In the genomic region with DNA sequence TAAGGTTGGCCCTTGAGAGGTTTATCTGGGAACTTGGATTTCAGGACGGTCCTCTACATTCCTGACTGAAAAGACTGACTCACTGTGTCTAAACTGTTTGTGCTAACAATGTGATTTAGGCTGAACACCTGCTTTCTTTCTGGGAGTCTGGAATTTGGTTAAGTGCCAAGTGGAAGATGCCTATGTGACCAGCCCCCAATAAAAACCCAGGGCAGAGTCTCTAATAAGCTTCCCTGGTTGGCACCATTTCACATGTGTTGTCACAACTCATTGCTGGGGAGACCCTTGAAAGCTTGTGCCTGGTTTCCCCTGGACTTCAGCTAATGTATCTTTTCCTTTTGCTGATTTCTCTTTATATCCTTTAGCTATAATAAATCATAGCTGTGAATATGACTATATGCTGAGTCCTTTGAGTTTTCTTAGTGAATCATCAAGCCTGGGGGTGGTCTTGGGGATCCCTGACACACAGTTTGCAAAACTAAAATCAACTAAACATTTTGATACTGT, we compare ENCODE assay signal across 9 cellular contexts. TPM values are rescaled to one million over a fixed set of nuclear protein-coding genes. Genes with fewer than 3 reads are reported as not detected.
A peak's percentile ranks its signal among the peaks of the same experiment; 100 is the strongest.
DNase-seq lines count a peak whose midpoint lies in the region; ATAC-seq, FAIRE-seq and TF ChIP-seq lines count a peak whose summit lies in the region.
"Had no signal": no experiment of that assay in that cellular context is flagged by ENCODE, and none has a peak within 500 bp of the region (broad histone marks: within the 10 kb centered on the region; RNA-seq: fewer than 3 reads in every experiment).

No MANE protein-coding gene starts in this region.

- H2AFZ ChIP-seq in osteoblast (ENCODE audit: low read length) = no peak overlapping the region

- H3K36me3 ChIP-seq in bronchial epithelial cell (ENCODE audit: control insufficient read depth, insufficient read depth, low read length) = no peaks in the 10 kb centered on the region
- no peaks in the 10 kb centered on the region for H3K36me3 ChIP-seq in osteoblast (ENCODE audit: insufficient read depth, low read length)
- H3K36me3 ChIP-seq: spleen had no signal

- H3K4me1 ChIP-seq in osteoblast (ENCODE audit: insufficient read depth, low read length) = peaks cover 11% of the 10 kb centered on the region

- no peaks in the 10 kb centered on the region for H3K9me3 ChIP-seq in osteoblast (ENCODE audit: low read depth, low read length)

- no peaks in the 10 kb centered on the region for H3K27me3 ChIP-seq in bronchial epithelial cell (ENCODE audit: control insufficient read depth, insufficient read depth, low read length)
- H3K27me3 ChIP-seq in osteoblast (ENCODE audit: insufficient read depth, low read length) = no peaks in the 10 kb centered on the region
- H3K27me3 ChIP-seq: spleen had no signal

- DNase-seq in H4 (ENCODE audit: low spot score) (peak; percentile 52), NCI-H2171 (lab: John Stamatoyannopoulos, UW) (peak; percentile 26), bronchial epithelial cell (ENCODE audit: low read depth) (peak; percentile 88), osteoblast (ENCODE audit: insufficient read length, low spot score, missing footprints) (no peak), NCI-H526 (lab: John Stamatoyannopoulos, UW) (no peak)
- no peak for DNase-seq in stimulated activated CD4-positive, alpha-beta T cell treated with anti-CD3 and anti-CD28 coated beads, Interleukin-4, amount 100 ng/mL, for 1 hour
- DNase-seq: spleen had no signal

- no peak for FAIRE-seq in bronchial epithelial cell (lab: Jason Lieb, UNC)

- no peak for ATAC-seq in HG02884 (IDR thresholded peaks at IDR 0.05; ENCODE audit: unreplicated experiment)
- ATAC-seq: WTC11 had no signal

- peak overlapping the region; percentile 39 for H3K4me2 ChIP-seq in osteoblast (ENCODE audit: insufficient read depth, low read length)

- H3K4me3 ChIP-seq in bronchial epithelial cell (ENCODE audit: low read depth, low read length) = no peak overlapping the region
- no peak overlapping the region for H3K4me3 ChIP-seq in osteoblast (ENCODE audit: insufficient read depth, low read length)
- H3K4me3 ChIP-seq: spleen had no signal

- peak overlapping the region; percentile 17 for H3K27ac ChIP-seq in osteoblast (ENCODE audit: low read depth, low read length)
- H3K27ac ChIP-seq: spleen had no signal

- H4K20me1 ChIP-seq in osteoblast (ENCODE audit: insufficient read depth, low read length) = no peaks in the 10 kb centered on the region

- TF ChIP-seq CTCF in bronchial epithelial cell (IDR thresholded peaks at IDR 0.05; ENCODE audit: insufficient read depth, low read length, severe bottlenecking) (no peak), osteoblast (IDR thresholded peaks at IDR 0.05; ENCODE audit: extremely low read depth, low read depth, low read length) (no peak)

- no peaks in the 10 kb centered on the region for H3K79me2 ChIP-seq in osteoblast (ENCODE audit: insufficient read depth, low read length)

RNA-seq across cellular contexts. Expression of gene GPR82, which starts 55.1 kb away (rescaled TPM):
- not detected in 2 replicates for total RNA-seq in H4 (2014; rRNA removed; shearing (Covaris generic))
- not detected in 2 replicates for total RNA-seq in bronchial epithelial cell
- total RNA-seq in osteoblast = not detected in 2 replicates
- total RNA-seq: WTC11 had no signal

Comparison
In these comparisons a context has a peak if more than half of its experiments do, and no peak if none do; other contexts are left out.
1. DNase-seq: peak in H4 (single experiment), NCI-H2171 (single experiment) and bronchial epithelial cell (single experiment); none in osteoblast (single experiment), stimulated activated CD4-positive, alpha-beta T cell treated with anti-CD3 and anti-CD28 coated beads, Interleukin-4, amount 100 ng/mL, for 1 hour (single experiment) and NCI-H526 (0 of 2).